19 cellular contexts compared by ENCODE assay signal in the genomic region with DNA sequence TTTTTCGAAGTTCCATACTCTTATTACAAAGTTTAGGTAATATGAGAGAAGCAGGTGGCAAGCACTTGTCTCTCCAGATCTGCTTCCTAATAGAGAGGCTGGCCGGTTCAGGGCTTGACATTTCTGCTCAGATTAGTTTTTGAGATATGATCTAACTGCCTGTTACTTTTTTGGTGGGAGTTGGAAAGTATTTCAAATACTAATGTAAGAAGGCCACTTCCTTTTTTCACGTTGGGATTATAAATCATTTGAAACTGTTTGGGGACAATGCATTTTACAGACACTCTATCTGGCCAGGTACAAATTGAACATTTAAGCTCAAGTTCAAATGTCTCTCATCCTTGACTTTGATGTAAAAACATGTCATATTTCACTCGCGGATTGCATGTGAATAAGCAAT.
"Had no signal": no experiment of that assay in that cellular context is flagged by ENCODE, and none has a peak within 500 bp of the region (broad histone marks: within the 10 kb centered on the region; RNA-seq: fewer than 3 reads in every experiment).

No MANE protein-coding gene starts in this region.

- H3K9me3 ChIP-seq: thyroid gland had no signal

- H3K4me1 ChIP-seq: left lung, thyroid gland had no signal

- H3K4me3 ChIP-seq: esophagus muscularis mucosa, gastroesophageal sphincter, heart left ventricle, left lung, thyroid gland had no signal

- H3K36me3 ChIP-seq: esophagus muscularis mucosa, gastroesophageal sphincter, heart left ventricle, left lung, thyroid gland had no signal

- ATAC-seq: gastroesophageal sphincter, heart left ventricle had no signal

- DNase-seq: activated CD4-positive, alpha-beta T cell treated with anti-CD3 and anti-CD28 coated beads, Interleukin-2, amount 50 U/mL, for 1 hour; activated CD4-positive, CD25-positive, alpha-beta regulatory T cell treated with anti-CD3 and anti-CD28 coated beads, Interleukin-2, amount 50 U/mL, for 72 hours; activated CD8-positive, alpha-beta memory T cell treated with anti-CD3 and anti-CD28 coated beads for 24 hours; activated CD8-positive, alpha-beta memory T cell treated with anti-CD3 and anti-CD28 coated beads, Interleukin-2, amount 50 U/mL, for 48 hours; activated gamma-delta T cell; effector memory CD4-positive, alpha-beta T cell; heart left ventricle; left lung; mammary epithelial cell; midbrain; retina; stimulated activated CD8-positive, alpha-beta memory T cell treated with anti-CD3 and anti-CD28 coated beads, Interleukin-4, amount 100 ng/mL, for 48 hours; stimulated activated naive CD4-positive, alpha-beta T cell; thyroid gland had no signal

- H3K27ac ChIP-seq: esophagus muscularis mucosa, gastroesophageal sphincter, heart left ventricle, left lung, thyroid gland, VCaP had no signal

- H3K27me3 ChIP-seq: esophagus muscularis mucosa, gastroesophageal sphincter, thyroid gland had no signal

- FAIRE-seq: bronchial epithelial cell, endothelial cell of umbilical vein had no signal
